Comparison of ENCODE assay signal across 1 cellular context in genomic region chr19:10320602-10321416, GRCh38.
TF ChIP-seq lines count a peak whose summit lies in the region.

No MANE protein-coding gene starts in this region.

TF ChIP-seq in HepG2, 621 proteins besides CTCF, POLR2A, EP300 and RAD21:
- TF ChIP-seq ATF3 (CRISPR knock-in tag; IDR thresholded peaks at IDR 0.05) = no peak
- peak; percentile 62 for TF ChIP-seq RBFOX2 (IDR thresholded peaks at IDR 0.05; ENCODE audit: low read depth, low read length)
